ENCODE assay signal across 33 cellular contexts in genomic region chr5:139340051-139340450, GRCh38. TPM values are rescaled to one million over a fixed set of nuclear protein-coding genes. Genes with fewer than 3 reads are reported as not detected.
A peak's percentile ranks its signal among the peaks of the same experiment; 100 is the strongest.
DNase-seq lines count a peak whose midpoint lies in the region; ATAC-seq and TF ChIP-seq lines count a peak whose summit lies in the region.
"Had no signal": no experiment of that assay in that cellular context is flagged by ENCODE, and none has a peak within 500 bp of the region (broad histone marks: within the 10 kb centered on the region; RNA-seq: fewer than 3 reads in every experiment).

No MANE protein-coding gene starts in this region.

- peaks cover 0 to 3% of the 10 kb centered on the region in 2 donors for H3K4me1 ChIP-seq in breast epithelium
- H3K4me1 ChIP-seq in Karpas-422 (ENCODE audit: low read length), result peaks cover 46% of the 10 kb centered on the region

- peaks cover 32% of the 10 kb centered on the region for H3K79me2 ChIP-seq in Karpas-422 (ENCODE audit: low read length)

- CTCF ChIA-PET in MCF 10A (lab: Yijun Ruan, JAX), result interaction anchor here (0.8 to 3.1 kb wide), 4 partner anchors 8 to 36 kb away, joined by 3 to 10 read pairs (median 4); no protein-coding TSS in a partner anchor

- peaks cover 20% of the 10 kb centered on the region for H3K4me1 Mint-ChIP-seq in MCF 10A (ENCODE audit: insufficient read depth, unreplicated experiment)
- H3K4me1 Mint-ChIP-seq in T-helper 17 cell, result peaks cover 42% of the 10 kb centered on the region

- no peak overlapping the region for H3K27ac ChIP-seq in breast epithelium
- H3K27ac ChIP-seq in Karpas-422 (ENCODE audit: low read length), result peak overlapping the region; percentile 44
- H3K27ac ChIP-seq: left ventricle myocardium inferior, right lobe of liver, stomach, thyroid gland had no signal

- no peak overlapping the region for H3K4me3 ChIP-seq in breast epithelium
- no peak overlapping the region for H3K4me3 ChIP-seq in Karpas-422 (ENCODE audit: low read length)
- no peak overlapping the region for H3K4me3 ChIP-seq in fibroblast of villous mesenchyme (ENCODE audit: low read depth, low read length)
- H3K4me3 ChIP-seq: right lobe of liver, thyroid gland had no signal

- BruUV-seq in MCF 10A (replicated peaks; lab: Mats Ljungman, UMichigan), result no TSS peak

- ATAC-seq in HG02678 (IDR thresholded peaks at IDR 0.05; ENCODE audit: unreplicated experiment), result no peak
- no peak for ATAC-seq in T-helper 17 cell
- ATAC-seq: esophagus mucosa, HCT116, right lobe of liver had no signal

- H3K27me3 ChIP-seq in breast epithelium, result no peaks in the 10 kb centered on the region
- H3K27me3 ChIP-seq in Karpas-422 (ENCODE audit: low read length), result no peaks in the 10 kb centered on the region
- H3K27me3 ChIP-seq: right lobe of liver, stomach, thyroid gland had no signal

- H3K27ac Mint-ChIP-seq in MCF 10A (ENCODE audit: low read depth, unreplicated experiment), result no peak overlapping the region
- no peak overlapping the region for H3K27ac Mint-ChIP-seq in T-helper 17 cell

- H2AFZ ChIP-seq in Karpas-422 (ENCODE audit: low read length), result no peak overlapping the region

- no peak for TF ChIP-seq POLR2A in breast epithelium (IDR thresholded peaks at IDR 0.05)

- H3K36me3 ChIP-seq in breast epithelium (no peaks in the 10 kb centered on the region), Karpas-422 (ENCODE audit: insufficient read depth, low read length) (peaks cover 8% of the 10 kb centered on the region; the same call in 1 of the 2 replicates)
- H3K36me3 ChIP-seq: right lobe of liver, thyroid gland had no signal

- POLR2A ChIA-PET in MCF 10A (lab: Yijun Ruan, JAX), result interaction anchor here (0.5 to 4.1 kb wide), 9 partner anchors 8 to 919 kb away, joined by 3 to 107 read pairs (median 30); partner anchors contain the start of gene MATR3

- peaks cover 26% of the 10 kb centered on the region for H4K20me1 ChIP-seq in Karpas-422 (ENCODE audit: insufficient read depth, low read depth, low read length)

- H3K36me3 Mint-ChIP-seq in MCF 10A (ENCODE audit: insufficient read depth, unreplicated experiment) (peaks cover 43% of the 10 kb centered on the region), T-helper 17 cell (ENCODE audit: low read depth) (peaks cover 3% of the 10 kb centered on the region)

- H3K9me3 Mint-ChIP-seq in MCF 10A (ENCODE audit: unreplicated experiment), result no peaks in the 10 kb centered on the region
- H3K9me3 Mint-ChIP-seq: central memory CD8-positive, alpha-beta T cell had no signal

- H3K27me3 Mint-ChIP-seq in MCF 10A (ENCODE audit: insufficient read depth, unreplicated experiment) (no peaks in the 10 kb centered on the region), T-helper 17 cell (no peaks in the 10 kb centered on the region)
- H3K27me3 Mint-ChIP-seq: central memory CD8-positive, alpha-beta T cell had no signal

- H3K9me2 ChIP-seq in Karpas-422 (replicated peaks; ENCODE audit: insufficient read depth, low read length), result no peaks in the 10 kb centered on the region

- intact Hi-C loops in MCF 10A (cut with micrococcal nuclease), result loop anchor here (2.0 kb wide), 2 partner anchors 47 to 63 kb away; partner anchors contain the start of gene MATR3
- intact Hi-C loops in breast epithelium (cut with DNase I; ENCODE audit: low total_unique reads), result no loop called here

- H3K4me3 Mint-ChIP-seq in MCF 10A (ENCODE audit: unreplicated experiment) (no peak overlapping the region), T-helper 17 cell (no peak overlapping the region)

- no peak for TF ChIP-seq CTCF in MCF 10A (IDR thresholded peaks at IDR 0.05; ENCODE audit: unreplicated experiment)
- TF ChIP-seq CTCF in breast epithelium (IDR thresholded peaks at IDR 0.05), result no peak
- TF ChIP-seq CTCF in fibroblast of villous mesenchyme (IDR thresholded peaks at IDR 0.05; ENCODE audit: insufficient read depth, low read depth, low read length), result no peak

- peak; percentile 17 for DNase-seq in MCF 10A (ENCODE audit: unreplicated experiment)
- DNase-seq in breast epithelium (ENCODE audit: low spot score in 2 of 2), result no peak
- no peak for DNase-seq in Karpas-422
- peak; percentile 12 for DNase-seq in fibroblast of villous mesenchyme (ENCODE audit: low read depth)
- DNase-seq in H4 (ENCODE audit: low spot score), result no peak
- DNase-seq in T-helper 17 cell, result no peak
- DNase-seq: activated CD4-positive, alpha-beta T cell treated with anti-CD3 and anti-CD28 coated beads, Interleukin-2, amount 50 U/mL, for 48 hours; activated CD8-positive, alpha-beta memory T cell treated with anti-CD3 and anti-CD28 coated beads, Interleukin-2, amount 50 U/mL, for 4 hours; activated effector memory CD4-positive, alpha-beta T cell treated with anti-CD3 and anti-CD28 coated beads, Interleukin-2, amount 50 U/mL, for 16 hours; C1 segment of cervical spinal cord; COR-L47; dermis blood vessel endothelial cell; foreskin fibroblast; GF-D8; head of caudate nucleus; left ventricle myocardium inferior; mesendoderm; NCI-H1105; NCI-H187; NCI-H2171; NCI-H82; right lobe of liver; RPMI8226; stimulated activated CD4-positive, alpha-beta T cell treated with anti-CD3 and anti-CD28 coated beads, Interleukin-2, amount 100 ng/mL, for 48 hours; stomach; T-helper 1 cell; thyroid gland had no signal

- H3K9ac ChIP-seq in Karpas-422 (ENCODE audit: low read length), result no peak overlapping the region

- H3K9me3 ChIP-seq in breast epithelium (no peaks in the 10 kb centered on the region), Karpas-422 (ENCODE audit: low read length) (no peaks in the 10 kb centered on the region), T-helper 17 cell (ENCODE audit: control insufficient read depth, low read length, poor library complexity, severe bottlenecking) (no peaks in the 10 kb centered on the region)
- H3K9me3 ChIP-seq: left ventricle myocardium inferior, right lobe of liver, stomach, thyroid gland had no signal

- peak overlapping the region; percentile 93 for H3K4me2 ChIP-seq in Karpas-422 (ENCODE audit: low read depth, low read length, poor library complexity, severe bottlenecking)

RNA-seq across cellular contexts. Expression of gene PAIP2, which starts 1.6 kb away (rescaled TPM):
- total RNA-seq in MCF 10A (2022) (104 and 108 TPM in 2 replicates), breast epithelium (10 to 100 TPM; 86.3 to 95.4 (median 95.0) TPM), fibroblast of villous mesenchyme (35.1 and 56.1 TPM in 2 replicates), T-helper 17 cell (100 to 1,000 TPM; 106 to 123 TPM)
- total RNA-seq in Karpas-422 (2014; rRNA removed; shearing (Covaris generic); ENCODE audit: low replicate concordance), result 111 and 113 TPM in 2 replicates
- 66.1 and 71.8 TPM in 2 replicates for total RNA-seq in H4 (2014; rRNA removed; shearing (Covaris generic))

RNA-seq across cellular contexts. Expression of gene SLC23A1, which starts 43.0 kb away (rescaled TPM):
- total RNA-seq in MCF 10A (2022) (not detected in 2 replicates), breast epithelium (1 to 10 TPM in 1 of 3 donors, under 1 TPM in 1, not detected in 1; 0.33 to 1.0 TPM), fibroblast of villous mesenchyme (not detected in 2 replicates), T-helper 17 cell (not detected)
- total RNA-seq in Karpas-422 (2014; rRNA removed; shearing (Covaris generic); ENCODE audit: low replicate concordance), result not detected in 2 replicates
- total RNA-seq in H4 (2014; rRNA removed; shearing (Covaris generic)), result not detected in 2 replicates
- total RNA-seq: dermis blood vessel endothelial cell, left ventricle myocardium inferior, NCI-H460, SK-MEL-5, thyroid gland had no signal

RNA-seq across cellular contexts. Expression of gene MATR3, which starts 46.5 kb away (rescaled TPM):
- total RNA-seq in MCF 10A (2022) (152 and 159 TPM in 2 replicates), breast epithelium (100 to 1,000 TPM; 213 to 349 (median 279) TPM), fibroblast of villous mesenchyme (190 and 239 TPM in 2 replicates), T-helper 17 cell (100 to 1,000 TPM; 318 to 325 TPM)
- total RNA-seq in Karpas-422 (2014; rRNA removed; shearing (Covaris generic); ENCODE audit: low replicate concordance), result 188 and 245 TPM in 2 replicates
- total RNA-seq in H4 (2014; rRNA removed; shearing (Covaris generic)), result 241 and 248 TPM in 2 replicates

RNA-seq across cellular contexts. Expression of gene MZB1, which starts 49.7 kb away (rescaled TPM):
- total RNA-seq in MCF 10A (2022) (not detected in 2 replicates), breast epithelium (10 to 100 TPM in 1 of 3 donors, 1 to 10 TPM in 1, not detected in 1; 8.6 to 35.4 TPM), fibroblast of villous mesenchyme (under 0.01 and 0.43 TPM in 2 replicates), T-helper 17 cell (1 to 10 TPM; 2.2 to 3.1 TPM)
- 28.8 and 31.0 TPM in 2 replicates for total RNA-seq in Karpas-422 (2014; rRNA removed; shearing (Covaris generic); ENCODE audit: low replicate concordance)
- total RNA-seq in H4 (2014; rRNA removed; shearing (Covaris generic)), result not detected in 2 replicates
- total RNA-seq: dermis blood vessel endothelial cell, SK-MEL-5 had no signal

RNA-seq across cellular contexts. Expression of gene PROB1, which starts 54.9 kb away (rescaled TPM):
- 2.3 and 3.1 TPM in 2 replicates for total RNA-seq in MCF 10A (2022)
- 1 to 10 TPM in 1 of 3 donors, under 1 TPM in 2; 0.32 to 1.3 (median 0.73) TPM for total RNA-seq in breast epithelium
- total RNA-seq in Karpas-422 (2014; rRNA removed; shearing (Covaris generic); ENCODE audit: low replicate concordance), result 0.78 and 2.3 TPM in 2 replicates
- 3.9 and 4.3 TPM in 2 replicates for total RNA-seq in fibroblast of villous mesenchyme
- total RNA-seq in H4 (2014; rRNA removed; shearing (Covaris generic)), result not detected in 2 replicates
- under 1 TPM; 0.57 to 0.72 TPM for total RNA-seq in T-helper 17 cell

Comparison
In these comparisons a context has a peak if more than half of its experiments do, and no peak if none do; other contexts are left out.
1. DNase-seq: peak in MCF 10A (single experiment) and fibroblast of villous mesenchyme (single experiment); none in breast epithelium (0 of 2), Karpas-422 (single experiment), H4 (single experiment) and T-helper 17 cell (0 of 3).